8 cellular contexts compared by ENCODE assay signal in genomic region chr5:108642170-108642906, GRCh38.
DNase-seq lines count a peak whose midpoint lies in the region; ATAC-seq lines count a peak whose summit lies in the region.

No MANE protein-coding gene starts in this region.

- H3K27ac Mint-ChIP-seq in activated CD4-positive, alpha-beta T cell treated with anti-CD3 and anti-CD28 coated beads, Interleukin-2, amount 10 ng/mL, durations not matched to agents 24 days and 14 days: no peak overlapping the region
- no peak overlapping the region for H3K27ac Mint-ChIP-seq in memory B cell

- no peak overlapping the region for H3K4me3 Mint-ChIP-seq in activated CD4-positive, alpha-beta T cell treated with anti-CD3 and anti-CD28 coated beads, Interleukin-2, amount 10 ng/mL, durations not matched to agents 24 days and 14 days
- H3K4me3 Mint-ChIP-seq in memory B cell: peak overlapping the region; percentile 2

- peak; percentile 98 for ATAC-seq in GM19372 (IDR thresholded peaks at IDR 0.05; ENCODE audit: low read depth, unreplicated experiment)
- ATAC-seq in HG03432 (IDR thresholded peaks at IDR 0.05; ENCODE audit: unreplicated experiment): peak; percentile 99
- ATAC-seq in memory B cell (ENCODE audit: low read depth): peak; percentile 90

- H3K4me1 Mint-ChIP-seq in activated CD4-positive, alpha-beta T cell treated with anti-CD3 and anti-CD28 coated beads, Interleukin-2, amount 10 ng/mL, durations not matched to agents 24 days and 14 days: peaks cover 2% of the 10 kb centered on the region
- peaks cover 3% of the 10 kb centered on the region for H3K4me1 Mint-ChIP-seq in memory B cell

- H3K9me3 Mint-ChIP-seq in activated CD4-positive, alpha-beta T cell treated with anti-CD3 and anti-CD28 coated beads, Interleukin-2, amount 10 ng/mL, durations not matched to agents 24 days and 14 days: no peaks in the 10 kb centered on the region
- H3K9me3 Mint-ChIP-seq in memory B cell: peaks cover 8% of the 10 kb centered on the region

- intact Hi-C loops in activated CD4-positive, alpha-beta T cell treated with anti-CD3 and anti-CD28 coated beads, Interleukin-2, amount 10 ng/mL, durations not matched to agents 24 days and 14 days (cut with micrococcal nuclease): loop anchor here (5.0 to 10.0 kb wide), 2 partner anchors 822 to 1985 kb away; no protein-coding TSS in a partner anchor

- no peaks in the 10 kb centered on the region for H3K36me3 Mint-ChIP-seq in activated CD4-positive, alpha-beta T cell treated with anti-CD3 and anti-CD28 coated beads, Interleukin-2, amount 10 ng/mL, durations not matched to agents 24 days and 14 days (ENCODE audit: low read depth)
- H3K36me3 Mint-ChIP-seq in memory B cell: peaks cover 1% of the 10 kb centered on the region

- peaks cover 7% of the 10 kb centered on the region for H3K27me3 Mint-ChIP-seq in activated CD4-positive, alpha-beta T cell treated with anti-CD3 and anti-CD28 coated beads, Interleukin-2, amount 10 ng/mL, durations not matched to agents 24 days and 14 days
- peaks cover 3% of the 10 kb centered on the region for H3K27me3 Mint-ChIP-seq in memory B cell

- DNase-seq in COLO668 (lab: John Stamatoyannopoulos, UW; ENCODE audit: unreplicated experiment) (peak; percentile 17), NCI-H526 treated with DMSO at 0.1 percent for 48 hours (lab: John Stamatoyannopoulos, UW) (peak; percentile 2), dermis microvascular lymphatic vessel endothelial cell (ENCODE audit: low read depth in 2 of 2) (peak; percentile 38 to 74), memory B cell (ENCODE audit: low spot score in 2 of 2) (peak; percentile 49 to 50)
- DNase-seq in activated CD4-positive, alpha-beta T cell treated with anti-CD3 and anti-CD28 coated beads, Interleukin-2, amount 10 ng/mL, durations not matched to agents 24 days and 14 days: peak; percentile 81
- DNase-seq in stimulated activated CD8-positive, alpha-beta memory T cell treated with anti-CD3 and anti-CD28 coated beads, Interleukin-2, amount 100 ng/mL, for 48 hours (ENCODE audit: low read depth in 2 of 2): peak; percentile 3 to 18

Comparison
In these comparisons a context has a peak if more than half of its experiments do, and no peak if none do; other contexts are left out.
1. Peak in every context shown above with its lines: DNase-seq and ATAC-seq.
2. DNase-seq: peak in every context shown above with its lines; median percentile 81 in activated CD4-positive, alpha-beta T cell treated with anti-CD3 and anti-CD28 coated beads, Interleukin-2, amount 10 ng/mL, durations not matched to agents 24 days and 14 days; 56 in dermis microvascular lymphatic vessel endothelial cell; 50 in memory B cell; 17 in COLO668; 10 in stimulated activated CD8-positive, alpha-beta memory T cell treated with anti-CD3 and anti-CD28 coated beads, Interleukin-2, amount 100 ng/mL, for 48 hours; 2 in NCI-H526 treated with DMSO at 0.1 percent for 48 hours.